20 cellular contexts compared by ENCODE assay signal in the genomic region with DNA sequence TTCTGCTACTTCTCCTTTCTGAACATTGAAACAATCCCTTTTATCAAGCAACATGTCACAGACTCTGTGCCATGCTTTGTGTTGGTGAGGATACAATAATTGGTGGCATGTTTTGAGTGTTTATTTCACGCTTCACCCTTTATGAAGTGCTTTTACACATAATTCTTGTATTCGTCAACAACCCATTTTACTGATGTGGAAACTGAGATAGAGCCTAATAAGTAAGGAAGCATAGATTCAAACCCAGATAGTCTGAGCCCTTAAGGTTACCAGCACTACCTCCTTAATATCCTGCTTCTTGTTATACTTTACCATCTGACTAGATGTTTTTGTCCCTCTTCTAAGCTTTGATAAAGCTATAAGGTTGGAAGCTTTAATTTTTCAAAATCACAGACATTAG. TPM values are rescaled to one million over a fixed set of nuclear protein-coding genes. Genes with fewer than 3 reads are reported as not detected.
"Had no signal": no experiment of that assay in that cellular context is flagged by ENCODE, and none has a peak within 500 bp of the region (broad histone marks: within the 10 kb centered on the region; RNA-seq: fewer than 3 reads in every experiment).

No MANE protein-coding gene starts in this region.

- H3K9me3 ChIP-seq: esophagus squamous epithelium, mucosa of descending colon, neutrophil, sigmoid colon had no signal

- H3K36me3 ChIP-seq: breast epithelium, esophagus squamous epithelium, neutrophil, sigmoid colon, upper lobe of left lung had no signal

- H3K27ac ChIP-seq: breast epithelium, neutrophil, parathyroid adenoma, upper lobe of left lung had no signal

- H3K4me3 Mint-ChIP-seq: activated CD4-positive, alpha-beta T cell treated with anti-CD3 and anti-CD28 coated beads for 36 hours; activated T-helper 17 cell treated with anti-CD3 and anti-CD28 coated beads, Interleukin-2, amount 50 U/mL, for 72 hours; naive thymus-derived CD4-positive, alpha-beta T cell; T-cell; WTC11 had no signal

- H3K27me3 ChIP-seq: breast epithelium, esophagus squamous epithelium, neutrophil, sigmoid colon, upper lobe of left lung had no signal

- H3K27ac Mint-ChIP-seq: activated CD4-positive, alpha-beta T cell treated with anti-CD3 and anti-CD28 coated beads for 36 hours; activated T-helper 17 cell treated with anti-CD3 and anti-CD28 coated beads, Interleukin-2, amount 50 U/mL, for 72 hours; naive thymus-derived CD4-positive, alpha-beta T cell; T-cell had no signal

- H3K4me3 ChIP-seq: breast epithelium, esophagus squamous epithelium, mucosa of descending colon, sigmoid colon, upper lobe of left lung had no signal

- H3K36me3 Mint-ChIP-seq: T-cell had no signal

- H2AFZ ChIP-seq: parathyroid adenoma had no signal

- H3K4me1 ChIP-seq: parathyroid adenoma had no signal

- H3K79me2 ChIP-seq: parathyroid adenoma had no signal

- DNase-seq: activated CD4-positive, alpha-beta T cell treated with anti-CD3 and anti-CD28 coated beads for 36 hours; activated CD4-positive, alpha-beta T cell treated with anti-CD3 and anti-CD28 coated beads, Interleukin-2, amount 50 U/mL, for 48 hours; activated naive CD4-positive, alpha-beta T cell; activated T-cell treated with anti-CD3 and anti-CD28 coated beads, Interleukin-2, amount 50 U/mL, for 1 hour; anterior cingulate cortex; effector CD8-positive, alpha-beta T cell; esophagus squamous epithelium; left ventricle myocardium superior; mucosa of descending colon; naive thymus-derived CD4-positive, alpha-beta T cell; sigmoid colon; stimulated activated naive CD8-positive, alpha-beta T cell treated with anti-CD3 and anti-CD28 coated beads, Interleukin-15, Interleukin-2, amounts not matched to agents 100 U/mL and 50 U/mL, for 24 hours; substantia nigra; T-cell; upper lobe of left lung had no signal

- H3K4me1 Mint-ChIP-seq: activated CD4-positive, alpha-beta T cell treated with anti-CD3 and anti-CD28 coated beads for 36 hours; activated T-helper 17 cell treated with anti-CD3 and anti-CD28 coated beads, Interleukin-2, amount 50 U/mL, for 72 hours; naive thymus-derived CD4-positive, alpha-beta T cell; T-cell had no signal

- ATAC-seq: activated CD4-positive, alpha-beta T cell treated with anti-CD3 and anti-CD28 coated beads for 36 hours; activated T-helper 17 cell treated with anti-CD3 and anti-CD28 coated beads, Interleukin-2, amount 50 U/mL, for 72 hours; naive thymus-derived CD4-positive, alpha-beta T cell; stimulated activated naive CD8-positive, alpha-beta T cell treated with anti-CD3 and anti-CD28 coated beads, Interleukin-15, Interleukin-2, amounts not matched to agents 100 U/mL and 50 U/mL, for 24 hours; T-cell had no signal

RNA-seq across cellular contexts. Expression of gene TTC23L, which starts 49.3 kb away (rescaled TPM):
- total RNA-seq: left ventricle myocardium superior had no signal
